Comparison of ENCODE assay signal across 1 cellular context in the genomic region with DNA sequence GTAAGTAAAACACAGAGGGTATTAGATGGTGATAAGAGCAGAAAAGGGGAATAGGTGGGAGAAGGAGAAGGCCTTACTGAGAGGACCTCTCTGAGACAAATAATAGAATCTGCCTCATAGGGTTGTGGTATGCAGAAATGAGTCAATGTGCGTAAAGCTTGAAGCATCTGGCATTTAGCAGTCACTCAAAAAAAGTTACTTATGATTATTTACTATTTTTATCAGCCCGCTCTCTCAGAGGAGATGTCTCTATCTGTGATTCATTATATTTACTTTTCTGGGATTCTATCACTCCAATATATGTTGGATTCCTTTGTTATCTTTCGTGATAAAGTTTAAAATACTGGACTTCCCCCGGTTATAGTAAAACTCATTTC.
TF ChIP-seq lines count a peak whose summit lies in the region.

No MANE protein-coding gene starts in this region.

TF ChIP-seq in SK-N-SH, 30 proteins besides CTCF, POLR2A, EP300 and RAD21 (continued from another document):
- TF ChIP-seq, protein P1, sequence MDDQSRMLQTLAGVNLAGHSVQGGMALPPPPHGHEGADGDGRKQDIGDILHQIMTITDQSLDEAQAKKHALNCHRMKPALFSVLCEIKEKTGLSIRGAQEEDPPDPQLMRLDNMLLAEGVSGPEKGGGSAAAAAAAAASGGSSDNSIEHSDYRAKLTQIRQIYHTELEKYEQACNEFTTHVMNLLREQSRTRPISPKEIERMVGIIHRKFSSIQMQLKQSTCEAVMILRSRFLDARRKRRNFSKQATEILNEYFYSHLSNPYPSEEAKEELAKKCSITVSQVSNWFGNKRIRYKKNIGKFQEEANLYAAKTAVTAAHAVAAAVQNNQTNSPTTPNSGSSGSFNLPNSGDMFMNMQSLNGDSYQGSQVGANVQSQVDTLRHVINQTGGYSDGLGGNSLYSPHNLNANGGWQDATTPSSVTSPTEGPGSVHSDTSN (IDR thresholded peaks at IDR 0.05), result peak; percentile 80
- TF ChIP-seq, protein P2, sequence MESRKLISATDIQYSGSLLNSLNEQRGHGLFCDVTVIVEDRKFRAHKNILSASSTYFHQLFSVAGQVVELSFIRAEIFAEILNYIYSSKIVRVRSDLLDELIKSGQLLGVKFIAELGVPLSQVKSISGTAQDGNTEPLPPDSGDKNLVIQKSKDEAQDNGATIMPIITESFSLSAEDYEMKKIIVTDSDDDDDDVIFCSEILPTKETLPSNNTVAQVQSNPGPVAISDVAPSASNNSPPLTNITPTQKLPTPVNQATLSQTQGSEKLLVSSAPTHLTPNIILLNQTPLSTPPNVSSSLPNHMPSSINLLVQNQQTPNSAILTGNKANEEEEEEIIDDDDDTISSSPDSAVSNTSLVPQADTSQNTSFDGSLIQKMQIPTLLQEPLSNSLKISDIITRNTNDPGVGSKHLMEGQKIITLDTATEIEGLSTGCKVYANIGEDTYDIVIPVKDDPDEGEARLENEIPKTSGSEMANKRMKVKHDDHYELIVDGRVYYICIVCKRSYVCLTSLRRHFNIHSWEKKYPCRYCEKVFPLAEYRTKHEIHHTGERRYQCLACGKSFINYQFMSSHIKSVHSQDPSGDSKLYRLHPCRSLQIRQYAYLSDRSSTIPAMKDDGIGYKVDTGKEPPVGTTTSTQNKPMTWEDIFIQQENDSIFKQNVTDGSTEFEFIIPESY (IDR thresholded peaks at IDR 0.05; ENCODE audit: borderline replicate concordance, low read depth), result no peak
